Comparison of ENCODE assay signal across 8 cellular contexts in the genomic region with DNA sequence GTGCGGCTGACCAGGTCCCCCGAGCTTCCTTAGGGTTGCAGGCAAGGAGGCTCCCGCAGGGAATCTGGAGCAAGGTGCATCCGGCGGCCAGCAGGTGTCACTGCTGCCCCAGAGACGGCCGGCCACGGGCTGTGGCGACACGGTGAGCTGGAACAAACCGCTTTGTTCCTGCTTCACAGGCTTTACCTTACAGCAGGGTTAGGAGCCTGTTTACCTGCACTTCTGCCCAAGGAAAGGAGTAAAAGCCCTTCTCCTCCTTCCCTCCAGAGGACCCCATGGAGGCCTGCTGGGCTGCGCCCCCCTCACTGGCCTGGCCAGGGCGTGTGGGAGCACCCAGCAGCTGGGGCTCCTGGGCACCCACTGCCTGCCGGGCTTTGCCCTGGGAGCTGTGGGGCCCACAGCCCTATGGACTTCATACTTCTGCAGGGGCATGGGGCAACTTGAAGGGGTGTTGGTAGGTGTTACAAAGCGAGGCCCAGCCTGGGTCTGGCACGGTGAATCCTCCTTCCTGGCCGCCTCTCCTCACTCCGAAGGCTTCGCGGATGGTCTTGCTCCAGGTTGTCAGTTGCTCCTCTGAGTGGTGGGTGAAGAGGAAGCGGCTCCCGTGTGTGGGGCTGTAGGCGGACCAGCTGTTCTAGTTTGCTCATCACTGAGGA.
DNase-seq lines count a peak whose midpoint lies in the region; ATAC-seq and TF ChIP-seq lines count a peak whose summit lies in the region.

No MANE protein-coding gene starts in this region.

- H3K27me3 ChIP-seq in left lung = peaks cover 0 to 21% of the 10 kb centered on the region in 2 donors

- H3K36me3 ChIP-seq in left lung = no peaks in the 10 kb centered on the region

- intact Hi-C loops in left lung (cut with DNase I) = loop anchor here in 1 of 2 donors (10.0 kb wide), 1 partner anchor 169 kb away; no protein-coding TSS in a partner anchor

- H3K9me3 ChIP-seq in left lung = no peaks in the 10 kb centered on the region

- peaks cover 0 to 8% of the 10 kb centered on the region in 2 donors for H3K4me1 ChIP-seq in left lung

- peak; percentile 66 for ATAC-seq in HG03045 (IDR thresholded peaks at IDR 0.05; ENCODE audit: unreplicated experiment)
- peak; percentile 65 to 80 for ATAC-seq in activated CD4-positive, CD25-positive, alpha-beta regulatory T cell treated with anti-CD3 and anti-CD28 coated beads, Interleukin-2, amount 50 U/mL, for 24 hours
- ATAC-seq in left lung = peak; percentile 99

- TF ChIP-seq CTCF in left lung (IDR thresholded peaks at IDR 0.05) = peak; percentile 88 to 92

- H3K27ac ChIP-seq in left lung = no peak overlapping the region

- no peak overlapping the region for H3K4me3 ChIP-seq in left lung

- DNase-seq in SIG-M5 treated with dmso at 0.1 percent for 504 hours (lab: John Stamatoyannopoulos, UW; ENCODE audit: unreplicated experiment) (peak; percentile 16), SIG-M5 (lab: John Stamatoyannopoulos, UW) (no peak), NCI-H2196 (lab: John Stamatoyannopoulos, UW; ENCODE audit: unreplicated experiment) (peak; percentile 77), cerebellar cortex (ENCODE audit: low spot score) (peak; percentile 74), left lung (peak; percentile 79 to 94)
- peak; percentile 43 to 68 for DNase-seq in stimulated activated CD4-positive, alpha-beta T cell treated with anti-CD3 and anti-CD28 coated beads, Interleukin-4, amount 100 ng/mL, for 4 hours
